ENCODE assay signal across 11 cellular contexts in the genomic region with DNA sequence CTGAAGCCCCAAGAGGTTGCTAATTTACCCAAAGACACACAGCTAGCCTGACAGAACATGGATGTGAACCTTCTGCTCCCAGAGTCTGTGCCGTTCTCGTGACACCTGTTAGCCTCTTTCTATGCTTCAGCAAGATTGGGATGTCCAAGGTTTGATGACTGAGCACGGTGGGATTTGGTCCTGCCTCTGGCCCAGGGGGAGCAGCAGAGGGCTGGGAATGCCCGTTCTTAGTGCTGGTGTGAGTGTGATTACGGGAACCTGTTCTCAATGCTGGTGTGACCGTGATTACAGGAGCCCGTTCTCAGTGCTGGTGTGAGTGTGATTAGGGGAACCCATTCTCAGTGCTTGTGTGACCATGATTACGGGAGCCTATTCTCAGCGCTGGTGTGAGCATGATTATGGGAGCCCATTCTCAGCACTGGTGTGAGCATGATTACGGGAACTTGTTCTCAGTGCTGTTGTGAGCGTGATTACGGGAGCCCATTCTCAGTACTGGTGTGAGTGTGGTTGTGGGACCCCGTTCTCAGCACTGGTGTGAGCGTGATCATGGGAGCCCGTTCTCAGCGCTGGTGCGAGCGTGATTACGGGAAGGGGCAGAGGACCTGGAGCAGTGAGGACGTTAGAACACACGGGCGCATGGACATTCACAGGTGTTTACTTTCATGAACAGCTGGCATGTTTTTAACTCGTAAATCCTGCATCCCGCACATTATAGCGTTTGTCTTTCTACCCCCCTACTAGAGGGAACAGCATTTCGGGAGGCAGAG.
"Had no signal": no experiment of that assay in that cellular context is flagged by ENCODE, and none has a peak within 500 bp of the region (broad histone marks: within the 10 kb centered on the region; RNA-seq: fewer than 3 reads in every experiment).

No MANE protein-coding gene starts in this region.

- H3K4me3 Mint-ChIP-seq: activated CD4-positive, alpha-beta memory T cell treated with anti-CD3 and anti-CD28 coated beads for 36 hours; activated naive CD4-positive, alpha-beta T cell treated with anti-CD3 and anti-CD28 coated beads, Interleukin-2, amount 10 ng/mL, durations not matched to agents 7 days and 5 days; effector memory CD8-positive, alpha-beta T cell; natural killer cell treated with Interleukin-12 subunit alpha and Interleukin-12 subunit beta and Interleukin-15 and Interleukin-18, amount 100 ng/mL, for 72 hours; stimulated activated effector memory CD8-positive, alpha-beta T cell treated with anti-CD3 and anti-CD28 coated beads, Interleukin-12 subunit alpha, Interleukin-12 subunit beta, amount 100 ng/mL, for 72 hours had no signal

- H3K27ac Mint-ChIP-seq: activated CD4-positive, alpha-beta memory T cell treated with anti-CD3 and anti-CD28 coated beads for 36 hours; activated naive CD4-positive, alpha-beta T cell treated with anti-CD3 and anti-CD28 coated beads, Interleukin-2, amount 10 ng/mL, durations not matched to agents 7 days and 5 days; effector memory CD8-positive, alpha-beta T cell; natural killer cell treated with Interleukin-12 subunit alpha and Interleukin-12 subunit beta and Interleukin-15 and Interleukin-18, amount 100 ng/mL, for 72 hours; stimulated activated effector memory CD8-positive, alpha-beta T cell treated with anti-CD3 and anti-CD28 coated beads, Interleukin-12 subunit alpha, Interleukin-12 subunit beta, amount 100 ng/mL, for 72 hours had no signal

- H3K9me3 ChIP-seq: pancreas, tibial artery had no signal

- H3K36me3 Mint-ChIP-seq: activated CD4-positive, alpha-beta memory T cell treated with anti-CD3 and anti-CD28 coated beads for 36 hours; activated naive CD4-positive, alpha-beta T cell treated with anti-CD3 and anti-CD28 coated beads, Interleukin-2, amount 10 ng/mL, durations not matched to agents 7 days and 5 days; natural killer cell treated with Interleukin-12 subunit alpha and Interleukin-12 subunit beta and Interleukin-15 and Interleukin-18, amount 100 ng/mL, for 72 hours; stimulated activated effector memory CD8-positive, alpha-beta T cell treated with anti-CD3 and anti-CD28 coated beads, Interleukin-12 subunit alpha, Interleukin-12 subunit beta, amount 100 ng/mL, for 72 hours had no signal

- DNase-seq: activated CD4-positive, alpha-beta memory T cell treated with anti-CD3 and anti-CD28 coated beads for 36 hours; activated naive CD4-positive, alpha-beta T cell treated with anti-CD3 and anti-CD28 coated beads, Interleukin-2, amount 10 ng/mL, durations not matched to agents 7 days and 5 days; caudate nucleus; effector memory CD8-positive, alpha-beta T cell; erythroblast; hippocampal formation; pancreas; T-helper 9 cell; tibial artery had no signal

- H3K4me1 Mint-ChIP-seq: activated naive CD4-positive, alpha-beta T cell treated with anti-CD3 and anti-CD28 coated beads, Interleukin-2, amount 10 ng/mL, durations not matched to agents 7 days and 5 days; stimulated activated effector memory CD8-positive, alpha-beta T cell treated with anti-CD3 and anti-CD28 coated beads, Interleukin-12 subunit alpha, Interleukin-12 subunit beta, amount 100 ng/mL, for 72 hours had no signal

- H3K9me3 Mint-ChIP-seq: activated CD4-positive, alpha-beta memory T cell treated with anti-CD3 and anti-CD28 coated beads for 36 hours; activated naive CD4-positive, alpha-beta T cell treated with anti-CD3 and anti-CD28 coated beads, Interleukin-2, amount 10 ng/mL, durations not matched to agents 7 days and 5 days; effector memory CD8-positive, alpha-beta T cell; natural killer cell treated with Interleukin-12 subunit alpha and Interleukin-12 subunit beta and Interleukin-15 and Interleukin-18, amount 100 ng/mL, for 72 hours; stimulated activated effector memory CD8-positive, alpha-beta T cell treated with anti-CD3 and anti-CD28 coated beads, Interleukin-12 subunit alpha, Interleukin-12 subunit beta, amount 100 ng/mL, for 72 hours had no signal

- H3K4me3 ChIP-seq: pancreas, tibial artery had no signal

- H3K27ac ChIP-seq: pancreas, tibial artery had no signal

- H3K36me3 ChIP-seq: pancreas, tibial artery had no signal

- H3K4me1 ChIP-seq: pancreas, tibial artery had no signal

- ATAC-seq: effector memory CD8-positive, alpha-beta T cell; natural killer cell treated with Interleukin-12 subunit alpha and Interleukin-12 subunit beta and Interleukin-15 and Interleukin-18, amount 100 ng/mL, for 72 hours; pancreas; stimulated activated effector memory CD8-positive, alpha-beta T cell treated with anti-CD3 and anti-CD28 coated beads, Interleukin-12 subunit alpha, Interleukin-12 subunit beta, amount 100 ng/mL, for 72 hours had no signal
